15 cellular contexts compared by ENCODE assay signal in the genomic region with DNA sequence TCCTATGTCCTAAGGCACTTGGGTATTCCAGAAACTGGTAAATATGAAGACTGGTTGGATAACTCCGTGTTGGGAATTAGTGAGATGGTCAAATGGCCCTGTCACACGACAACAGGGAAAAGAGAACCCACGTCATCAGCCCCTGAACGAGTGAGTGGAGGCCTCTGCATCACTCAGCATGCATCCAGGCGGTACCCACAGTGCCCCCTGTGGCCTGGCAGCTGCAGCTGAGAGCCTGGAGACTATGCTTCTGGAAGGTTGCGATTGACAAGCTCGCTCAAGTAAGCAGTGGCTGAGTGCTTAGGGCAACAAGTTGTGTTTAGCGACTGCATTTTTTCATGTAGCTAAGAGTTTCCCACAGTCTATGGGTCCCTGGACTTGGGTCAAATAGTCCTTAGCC. TPM values are rescaled to one million over a fixed set of nuclear protein-coding genes. Genes with fewer than 3 reads are reported as not detected.
DNase-seq lines count a peak whose midpoint lies in the region; ATAC-seq, FAIRE-seq and TF ChIP-seq lines count a peak whose summit lies in the region.
"Had no signal": no experiment of that assay in that cellular context is flagged by ENCODE, and none has a peak within 500 bp of the region (broad histone marks: within the 10 kb centered on the region; RNA-seq: fewer than 3 reads in every experiment).

No MANE protein-coding gene starts in this region.

- H3K4me3 ChIP-seq in right atrium auricular region (no peak overlapping the region), GM12878 (no peak overlapping the region), lower lobe of right lung (no peak overlapping the region), vagina (no peak overlapping the region), dorsolateral prefrontal cortex (no peak overlapping the region)
- H3K4me3 ChIP-seq: GM23248, PC-9 had no signal

- no peak for TF ChIP-seq EP300 in GM12878 (IDR thresholded peaks at IDR 0.05; ENCODE audit: borderline replicate concordance in 1 of 2, control insufficient read depth in 1 of 2, low read depth in 2 of 2, low read length in 2 of 2)

- DNase-seq in right atrium auricular region (ENCODE audit: low spot score), result no peak
- DNase-seq in cardiac septum (ENCODE audit: low spot score), result no peak
- DNase-seq in GM12878 (ENCODE audit: low read depth, low spot score), result no peak
- DNase-seq in lower lobe of right lung, result no peak
- no peak for DNase-seq in vagina (ENCODE audit: extremely low spot score in 2 of 2)
- no peak for DNase-seq in dorsolateral prefrontal cortex
- DNase-seq: activated CD8-positive, alpha-beta memory T cell treated with anti-CD3 and anti-CD28 coated beads, Interleukin-2, amount 50 U/mL, for 4 hours; GM23248; NCI-H2081 treated with DMSO at 0.1 percent for 48 hours; PC-9; stimulated activated CD4-positive, alpha-beta T cell treated with anti-CD3 and anti-CD28 coated beads, Interleukin-4, amount 100 ng/mL, for 1 hour had no signal

- H2AFZ ChIP-seq in GM12878 (ENCODE audit: control insufficient read depth, low read depth, low read length), result no peak overlapping the region
- H2AFZ ChIP-seq: GM23248, PC-9 had no signal

- no peaks in the 10 kb centered on the region for H4K20me1 ChIP-seq in GM12878 (ENCODE audit: control insufficient read depth, insufficient read depth)

- H3K79me2 ChIP-seq in GM12878 (ENCODE audit: control insufficient read depth, insufficient read depth, low read length), result no peaks in the 10 kb centered on the region

- H3K9ac ChIP-seq in GM12878 (ENCODE audit: control insufficient read depth, insufficient read depth, low read length), result no peak overlapping the region
- H3K9ac ChIP-seq: GM23248 had no signal

- TF ChIP-seq POLR2A in GM12878 (IDR thresholded peaks at IDR 0.05; ENCODE audit: low read depth, low read length), result no peak
- no peak for TF ChIP-seq POLR2A in vagina (IDR thresholded peaks at IDR 0.05)

- RAD21 ChIA-PET in GM12878 (lab: Charles Lee; ENCODE audit: unreplicated experiment), result interaction anchor here (1.4 kb wide), 1 partner anchor 8 kb away, joined by 3 read pairs; no protein-coding TSS in a partner anchor

- peak; percentile 36 for ATAC-seq in GM12878
- peak; percentile 25 to 62 for ATAC-seq in lower lobe of right lung
- ATAC-seq in HG03460 (IDR thresholded peaks at IDR 0.05; ENCODE audit: unreplicated experiment), result no peak
- no peak for ATAC-seq in HG03097 (IDR thresholded peaks at IDR 0.05; ENCODE audit: low FRiP score, unreplicated experiment)

- CTCF ChIA-PET in GM12878 (lab: Yijun Ruan, JAX), result interaction anchor here (0.6 to 1.9 kb wide), 6 partner anchors 9 to 81 kb away, joined by 3 to 8 read pairs (median 4); no protein-coding TSS in a partner anchor

- FAIRE-seq in GM12878 (lab: Jason Lieb, UNC), result no peak

- no peak overlapping the region for H3K4me2 ChIP-seq in GM12878 (ENCODE audit: control insufficient read depth, insufficient read depth)
- H3K4me2 ChIP-seq: PC-9 had no signal

- H3K36me3 ChIP-seq in right atrium auricular region (peaks cover 6% of the 10 kb centered on the region), GM12878 (ENCODE audit: control insufficient read depth in 2 of 2, insufficient read depth in 2 of 2, low read length in 1 of 2) (no peaks in the 10 kb centered on the region), lower lobe of right lung (peaks cover 6% of the 10 kb centered on the region), vagina (no peaks in the 10 kb centered on the region)
- H3K36me3 ChIP-seq: neutrophil had no signal

- in situ Hi-C loops in GM12878 (cut with MboI), result no loop called here

- no peaks in the 10 kb centered on the region for H3K9me3 ChIP-seq in right atrium auricular region
- no peaks in the 10 kb centered on the region for H3K9me3 ChIP-seq in GM12878 (replicated peaks; ENCODE audit: control insufficient read depth, insufficient read depth, low read length)
- H3K9me3 ChIP-seq in lower lobe of right lung, result no peaks in the 10 kb centered on the region
- H3K9me3 ChIP-seq in vagina, result no peaks in the 10 kb centered on the region
- H3K9me3 ChIP-seq: neutrophil had no signal

- H3K4me1 ChIP-seq in right atrium auricular region, result peaks cover 0 to 59% of the 10 kb centered on the region in 2 donors
- H3K4me1 ChIP-seq in GM12878 (ENCODE audit: control insufficient read depth, insufficient read depth, low read length), result no peaks in the 10 kb centered on the region
- peaks cover 25% of the 10 kb centered on the region for H3K4me1 ChIP-seq in lower lobe of right lung
- peaks cover 33% of the 10 kb centered on the region for H3K4me1 ChIP-seq in vagina

- 32% methylated on average over 8 of the region's 8 CpGs for WGBS in GM12878 (ENCODE audit: insufficient coverage, insufficient replicate concordance, low lambda C conversion rate, missing lambda C conversion rate)

- SMC1A ChIA-PET in GM12878 (lab: Charles Lee; ENCODE audit: uncharacterized antibody, unreplicated experiment), result interaction anchor here (1.7 to 1.9 kb wide), 2 partner anchors 10 to 48 kb away, joined by 11 to 12 read pairs; no protein-coding TSS in a partner anchor

- TF ChIP-seq CTCF in right atrium auricular region (IDR thresholded peaks at IDR 0.05) (peak in 1 of 2 donors; percentile 33), GM12878 (IDR thresholded peaks at IDR 0.05 in 2 of 3, conservative IDR thresholded peaks at IDR 0.05 in 1 of 3; ENCODE audit: control insufficient read depth in 2 of 3, extremely low read depth in 1 of 3, insufficient read depth in 1 of 3, low read depth in 3 of 3, low read length in 3 of 3) (peak in 2 of 3 experiments; percentile 12 to 30; a peak in 3 of 6 replicates), lower lobe of right lung (IDR thresholded peaks at IDR 0.05) (peak; percentile 6), vagina (IDR thresholded peaks at IDR 0.05) (no peak), dorsolateral prefrontal cortex (IDR thresholded peaks at IDR 0.05 in 54 of 56, conservative IDR thresholded peaks at IDR 0.05 in 2 of 56; ENCODE audit: low read depth in 1 of 56, partially characterized antibody in 56 of 56) (no peak)

- H3K27me3 ChIP-seq in right atrium auricular region, result no peaks in the 10 kb centered on the region
- no peaks in the 10 kb centered on the region for H3K27me3 ChIP-seq in GM12878 (replicated peaks in 1 of 2; ENCODE audit: control insufficient read depth in 2 of 2, insufficient read depth in 2 of 2, low read length in 1 of 2)
- no peaks in the 10 kb centered on the region for H3K27me3 ChIP-seq in lower lobe of right lung (ENCODE audit: low read depth)
- H3K27me3 ChIP-seq in vagina, result no peaks in the 10 kb centered on the region
- no peaks in the 10 kb centered on the region for H3K27me3 ChIP-seq in dorsolateral prefrontal cortex

- no TSS peak for BruUV-seq in GM12878 (replicated peaks; lab: Mats Ljungman, UMichigan)

- intact Hi-C loops in cardiac septum (cut with DNase I), result no loop called here
- intact Hi-C loops in GM12878 (cut with micrococcal nuclease; ENCODE audit: unreplicated experiment), result no loop called here
- intact Hi-C loops in lower lobe of right lung (cut with DNase I), result no loop called here
- intact Hi-C loops in vagina (cut with DNase I), result no loop called here
- intact Hi-C loops in dorsolateral prefrontal cortex (cut with DNase I), result no loop called here

- POLR2A ChIA-PET in GM12878 (lab: Charles Lee), result interaction anchor here (0.7 kb wide), 1 partner anchor 11 kb away, joined by 4 read pairs; no protein-coding TSS in a partner anchor

- H3K27ac ChIP-seq in right atrium auricular region, result peak overlapping the region; percentile 86 to 87
- no peak overlapping the region for H3K27ac ChIP-seq in GM12878 (ENCODE audit: control insufficient read depth, insufficient read depth)
- H3K27ac ChIP-seq in lower lobe of right lung, result no peak overlapping the region
- peak overlapping the region; percentile 79 for H3K27ac ChIP-seq in vagina
- H3K27ac ChIP-seq in dorsolateral prefrontal cortex, result peak overlapping the region in 6 of 59 donors; percentile 4 to 69 (median 23)
- H3K27ac ChIP-seq: epithelial cell of prostate, neutrophil, PC-9 had no signal

- TF ChIP-seq RAD21 in GM12878 (IDR thresholded peaks at IDR 0.05; ENCODE audit: insufficient read depth, low read depth, low read length), result no peak

RNA-seq across cellular contexts. Expression of gene COL4A2, which starts 55.9 kb away (rescaled TPM):
- total RNA-seq in right atrium auricular region, result 100 to 1,000 TPM; 141 to 153 TPM
- total RNA-seq in cardiac septum, result 165 TPM
- 1.3 TPM in 2 replicates for total RNA-seq in GM12878 (2013; cell fraction: nucleolus; rRNA removed)
- 0.11 and 0.96 TPM in 2 replicates for total RNA-seq in GM12878 (2014; rRNA removed)
- 0.14 and 0.18 TPM in 2 replicates for total RNA-seq in GM12878 (2014; rRNA removed; fragmentation: Illumina TruSeq; extraction: Trizol)
- 0.80 and 1.6 TPM in 2 replicates for total RNA-seq in GM12878 (2021)
- not detected for polyA plus RNA-seq in GM12878 (2011; ENCODE audit: low read depth)
- polyA plus RNA-seq in GM12878 (2011; rRNA removed), result 0.16 and 0.20 TPM in 2 replicates
- polyA plus RNA-seq in GM12878 (2011; cell fraction: cytosol; rRNA removed), result 0.18 and 0.40 TPM in 2 replicates
- polyA plus RNA-seq in GM12878 (2011; cell fraction: nucleus; rRNA removed), result 1.1 and 1.4 TPM in 2 replicates
- polyA plus RNA-seq in GM12878 (2012), result 0.28 and 0.39 TPM in 2 replicates
- 0.41 TPM in 1 of 2 replicates, not detected in the other for polyA plus RNA-seq in GM12878 (2014; fragmentation: Illumina TruSeq; extraction: Trizol)
- polyA plus RNA-seq in GM12878 (2014; fragmentation: Nextera tagmentation; extraction: Ambion mirVana), result not detected
- polyA plus RNA-seq in GM12878 (2014; rRNA removed), result 0.27 TPM in 1 of 2 replicates, not detected in the other
- 1 to 10 TPM in 1 of 2 experiments, under 1 TPM in 1; 0.62 to 1.1 TPM for polyA plus RNA-seq in GM12878 (2016; fragmentation: Nextera tagmentation; extraction: Ambion mirVana)
- polyA minus RNA-seq in GM12878 (2011; rRNA and poly(A)+ RNA removed), result 0.31 and 0.37 TPM in 2 replicates
- not detected in 2 replicates for polyA minus RNA-seq in GM12878 (2011; cell fraction: cytosol; rRNA and poly(A)+ RNA removed)
- polyA minus RNA-seq in GM12878 (2011; cell fraction: nucleus; rRNA and poly(A)+ RNA removed), result 0.36 and 1.1 TPM in 2 replicates
- total RNA-seq in lower lobe of right lung, result 185 TPM
- total RNA-seq in vagina, result 180 TPM
- total RNA-seq in dorsolateral prefrontal cortex, result 100 to 1,000 TPM in 1 of 120 experiments, 10 to 100 TPM in 119; 12.9 to 107 (median 31.0) TPM

RNA-seq across cellular contexts. Expression of gene COL4A1, which starts 56.1 kb away (rescaled TPM):
- total RNA-seq in right atrium auricular region, result 100 to 1,000 TPM; 140 to 201 TPM
- total RNA-seq in cardiac septum, result 196 TPM
- not detected in 2 replicates for total RNA-seq in GM12878 (2013; cell fraction: nucleolus; rRNA removed)
- total RNA-seq in GM12878 (2014; rRNA removed), result not detected in 2 replicates
- total RNA-seq in GM12878 (2014; rRNA removed; fragmentation: Illumina TruSeq; extraction: Trizol), result not detected in 2 replicates
- total RNA-seq in GM12878 (2021), result 0.31 and 0.48 TPM in 2 replicates
- not detected for polyA plus RNA-seq in GM12878 (2011; ENCODE audit: low read depth)
- polyA plus RNA-seq in GM12878 (2011; rRNA removed), result 0.11 TPM in 1 of 2 replicates, not detected in the other
- 0.07 and 0.13 TPM in 2 replicates for polyA plus RNA-seq in GM12878 (2011; cell fraction: cytosol; rRNA removed)
- 0.16 and 0.56 TPM in 2 replicates for polyA plus RNA-seq in GM12878 (2011; cell fraction: nucleus; rRNA removed)
- 0.08 TPM in 1 of 2 replicates, not detected in the other for polyA plus RNA-seq in GM12878 (2012)
- not detected in 2 replicates for polyA plus RNA-seq in GM12878 (2014; fragmentation: Illumina TruSeq; extraction: Trizol)
- polyA plus RNA-seq in GM12878 (2014; fragmentation: Nextera tagmentation; extraction: Ambion mirVana), result not detected
- not detected in 2 replicates for polyA plus RNA-seq in GM12878 (2014; rRNA removed)
- polyA plus RNA-seq in GM12878 (2016; fragmentation: Nextera tagmentation; extraction: Ambion mirVana), result under 1 TPM; 0.07 to 0.15 TPM
- 0.22 TPM in 1 of 2 replicates, not detected in the other for polyA minus RNA-seq in GM12878 (2011; rRNA and poly(A)+ RNA removed)
- not detected in 2 replicates for polyA minus RNA-seq in GM12878 (2011; cell fraction: cytosol; rRNA and poly(A)+ RNA removed)
- 0.38 TPM in 1 of 2 replicates, not detected in the other for polyA minus RNA-seq in GM12878 (2011; cell fraction: nucleus; rRNA and poly(A)+ RNA removed)
- 161 TPM for total RNA-seq in lower lobe of right lung
- total RNA-seq in vagina, result 178 TPM
- 100 to 1,000 TPM in 1 of 120 experiments, 10 to 100 TPM in 113, 1 to 10 TPM in 6; 7.5 to 122 (median 19.9) TPM for total RNA-seq in dorsolateral prefrontal cortex

Comparison
In these comparisons a context has a peak if more than half of its experiments do, and no peak if none do; other contexts are left out.
1. H3K27ac ChIP-seq: peak in right atrium auricular region (2 of 2) and vagina (single experiment); none in GM12878 (single experiment) and lower lobe of right lung (single experiment).
2. CTCF ChIP-seq: peak in GM12878 (2 of 3) and lower lobe of right lung (single experiment); none in vagina (0 of 3) and dorsolateral prefrontal cortex (0 of 56).
3. ATAC-seq: peak in GM12878 (single experiment) and lower lobe of right lung (2 of 2); none in HG03460 (single experiment) and HG03097 (single experiment).
4. RNA of gene COL4A2, which starts 55.9 kb away (total RNA-seq): 185 TPM in lower lobe of right lung (single experiment), 180 TPM in vagina (single experiment), 165 TPM in cardiac septum (single experiment), 141 to 153 TPM in right atrium auricular region and 12.9 to 107 TPM in dorsolateral prefrontal cortex; 0.11 to 1.6 TPM in GM12878; every median in the first group is over 4 times any median in the second.
5. RNA of gene COL4A1, which starts 56.1 kb away (total RNA-seq): 140 to 201 TPM in right atrium auricular region, 196 TPM in cardiac septum (single experiment), 178 TPM in vagina (single experiment), 161 TPM in lower lobe of right lung (single experiment) and 7.5 to 122 TPM in dorsolateral prefrontal cortex; 0.31 to 0.48 TPM in GM12878; every median in the first group is over 4 times any median in the second.